Comparison of ENCODE assay signal across 8 cellular contexts in genomic region chr3:129560931-129561594, GRCh38. TPM values are rescaled to one million over a fixed set of nuclear protein-coding genes. Genes with fewer than 3 reads are reported as not detected.
DNase-seq lines count a peak whose midpoint lies in the region; ATAC-seq and TF ChIP-seq lines count a peak whose summit lies in the region.

No MANE protein-coding gene starts in this region.

- H3K4me1 ChIP-seq in A673 (ENCODE audit: insufficient read depth, low read length, poor library complexity, severe bottlenecking) = peaks cover 14% of the 10 kb centered on the region

- peaks cover 43% of the 10 kb centered on the region for H3K4me1 Mint-ChIP-seq in nephron progenitor cell

- H3K27me3 ChIP-seq in A673 (replicated peaks; ENCODE audit: insufficient read depth, low read depth, low read length, poor library complexity) = no peaks in the 10 kb centered on the region

- CTCF ChIA-PET in A673 (lab: Charles Lee) = no interaction called here

- ATAC-seq in HG03439 (IDR thresholded peaks at IDR 0.05; ENCODE audit: unreplicated experiment) = no peak
- no peak for ATAC-seq in HG03095 (IDR thresholded peaks at IDR 0.05; ENCODE audit: unreplicated experiment)
- ATAC-seq in GM21717 (IDR thresholded peaks at IDR 0.05; ENCODE audit: unreplicated experiment) = no peak

- no peak for TF ChIP-seq CTCF in A673 (conservative IDR thresholded peaks at IDR 0.05; ENCODE audit: low read depth, low read length)
- TF ChIP-seq CTCF in fibroblast of pulmonary artery (IDR thresholded peaks at IDR 0.05; ENCODE audit: low read length, missing control alignments) = no peak
- TF ChIP-seq CTCF in nephron progenitor cell (IDR thresholded peaks at IDR 0.05) = no peak

- intact Hi-C loops in A673 (cut with micrococcal nuclease; ENCODE audit: unreplicated experiment) = no loop called here

- peak overlapping the region; percentile 54 for H3K27ac ChIP-seq in A673 (ENCODE audit: low read depth, low read length, poor library complexity, severe bottlenecking)

- peaks cover 6% of the 10 kb centered on the region for H3K36me3 Mint-ChIP-seq in nephron progenitor cell (ENCODE audit: low read depth)

- H3K9me3 Mint-ChIP-seq in nephron progenitor cell = no peaks in the 10 kb centered on the region

- no peaks in the 10 kb centered on the region for H3K36me3 ChIP-seq in A673 (ENCODE audit: insufficient read depth, low read length, poor library complexity, severe bottlenecking)

- no peaks in the 10 kb centered on the region for H3K27me3 Mint-ChIP-seq in nephron progenitor cell (ENCODE audit: low read depth, poor library complexity)

- POLR2A ChIA-PET in A673 (lab: Charles Lee; ENCODE audit: low non-redundant PET) = no interaction called here

- BruUV-seq in A673 (replicated peaks; lab: Mats Ljungman, UMichigan) = no TSS peak

- H3K4me3 ChIP-seq in A673 (ENCODE audit: low read depth, low read length, poor library complexity, severe bottlenecking) (no peak overlapping the region), fibroblast of pulmonary artery (replicated peaks; ENCODE audit: low read depth, low read length) (no peak overlapping the region)

- peak overlapping the region; percentile 64 for H3K27ac Mint-ChIP-seq in nephron progenitor cell

- DNase-seq in A673 (ENCODE audit: low spot score) (no peak), NCI-H226 (peak; percentile 58), fibroblast of pulmonary artery (ENCODE audit: low read depth) (peak; percentile 85), nephron progenitor cell (peak; percentile 33)
- DNase-seq in activated CD4-positive, alpha-beta T cell treated with anti-CD3 and anti-CD28 coated beads for 4 hours = no peak

- H3K4me3 Mint-ChIP-seq in nephron progenitor cell = peak overlapping the region; percentile 44

- no peaks in the 10 kb centered on the region for H3K9me3 ChIP-seq in A673 (ENCODE audit: low read depth, low read length, poor library complexity, severe bottlenecking)

RNA-seq across cellular contexts. Expression of gene H1-8, which starts 18.1 kb away (rescaled TPM):
- not detected in 2 replicates for total RNA-seq in A673 (2021)

RNA-seq across cellular contexts. Expression of gene RHO, which starts 32.6 kb away (rescaled TPM):
- not detected in 2 replicates for total RNA-seq in A673 (2021)

RNA-seq across cellular contexts. Expression of gene PLXND1, which starts 45.4 kb away (rescaled TPM):
- total RNA-seq in A673 (2021) = 31.5 and 32.1 TPM in 2 replicates

Comparison
In these comparisons a context has a peak if more than half of its experiments do, and no peak if none do; other contexts are left out.
1. DNase-seq: peak in NCI-H226 (single experiment), fibroblast of pulmonary artery (single experiment) and nephron progenitor cell (single experiment); none in A673 (single experiment) and activated CD4-positive, alpha-beta T cell treated with anti-CD3 and anti-CD28 coated beads for 4 hours (0 of 2).